Comparison of ENCODE assay signal across 1 cellular context in genomic region chr5:34447424-34447823, GRCh38.
TF ChIP-seq lines count a peak whose summit lies in the region.

No MANE protein-coding gene starts in this region.

TF ChIP-seq in HEK293, 187 proteins besides CTCF, POLR2A, EP300 and RAD21 (continued from another document):
- TF ChIP-seq, protein P1, sequence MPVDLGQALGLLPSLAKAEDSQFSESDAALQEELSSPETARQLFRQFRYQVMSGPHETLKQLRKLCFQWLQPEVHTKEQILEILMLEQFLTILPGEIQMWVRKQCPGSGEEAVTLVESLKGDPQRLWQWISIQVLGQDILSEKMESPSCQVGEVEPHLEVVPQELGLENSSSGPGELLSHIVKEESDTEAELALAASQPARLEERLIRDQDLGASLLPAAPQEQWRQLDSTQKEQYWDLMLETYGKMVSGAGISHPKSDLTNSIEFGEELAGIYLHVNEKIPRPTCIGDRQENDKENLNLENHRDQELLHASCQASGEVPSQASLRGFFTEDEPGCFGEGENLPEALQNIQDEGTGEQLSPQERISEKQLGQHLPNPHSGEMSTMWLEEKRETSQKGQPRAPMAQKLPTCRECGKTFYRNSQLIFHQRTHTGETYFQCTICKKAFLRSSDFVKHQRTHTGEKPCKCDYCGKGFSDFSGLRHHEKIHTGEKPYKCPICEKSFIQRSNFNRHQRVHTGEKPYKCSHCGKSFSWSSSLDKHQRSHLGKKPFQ (tag by site-specific recombination; IDR thresholded peaks at IDR 0.05), result no peak
- TF ChIP-seq ZNF600 (tag by site-specific recombination; IDR thresholded peaks at IDR 0.05) (no peak), ZNF548 (tag by site-specific recombination; IDR thresholded peaks at IDR 0.05) (no peak), TSHZ1 (tag by site-specific recombination; IDR thresholded peaks at IDR 0.05; ENCODE audit: borderline replicate concordance) (no peak)
